In genomic region chr15:52731732-52732470, GRCh38 we compare ENCODE assay signal across 30 cellular contexts. TPM values are rescaled to one million over a fixed set of nuclear protein-coding genes. Genes with fewer than 3 reads are reported as not detected.
DNase-seq lines count a peak whose midpoint lies in the region; ATAC-seq and TF ChIP-seq lines count a peak whose summit lies in the region.
"Had no signal": no experiment of that assay in that cellular context is flagged by ENCODE, and none has a peak within 500 bp of the region (broad histone marks: within the 10 kb centered on the region; RNA-seq: fewer than 3 reads in every experiment).

No MANE protein-coding gene starts in this region.

- peaks cover 1% of the 10 kb centered on the region for H3K27me3 Mint-ChIP-seq in activated naive CD8-positive, alpha-beta T cell treated with anti-CD3 and anti-CD28 coated beads, Interleukin-2, amount 10 ng/mL, durations not matched to agents 7 days and 5 days
- H3K27me3 Mint-ChIP-seq in activated naive CD8-positive, alpha-beta T cell treated with anti-CD3 and anti-CD28 coated beads for 36 hours, result no peaks in the 10 kb centered on the region
- H3K27me3 Mint-ChIP-seq in T-cell, result no peaks in the 10 kb centered on the region
- H3K27me3 Mint-ChIP-seq: activated naive CD4-positive, alpha-beta T cell treated with anti-CD3 and anti-CD28 coated beads, Interleukin-2, amount 10 ng/mL, durations not matched to agents 7 days and 5 days had no signal

- H3K4me3 Mint-ChIP-seq in activated naive CD8-positive, alpha-beta T cell treated with anti-CD3 and anti-CD28 coated beads, Interleukin-2, amount 10 ng/mL, durations not matched to agents 7 days and 5 days, result no peak overlapping the region
- H3K4me3 Mint-ChIP-seq in activated naive CD8-positive, alpha-beta T cell treated with anti-CD3 and anti-CD28 coated beads for 36 hours, result no peak overlapping the region
- H3K4me3 Mint-ChIP-seq in T-cell, result no peak overlapping the region
- H3K4me3 Mint-ChIP-seq: activated naive CD4-positive, alpha-beta T cell treated with anti-CD3 and anti-CD28 coated beads, Interleukin-2, amount 10 ng/mL, durations not matched to agents 7 days and 5 days; activated T-cell treated with anti-CD3 and anti-CD28 coated beads, Interleukin-2, amount 50 U/mL, for 72 hours; mesothelial cell of epicardium; natural killer cell had no signal

- POLR2A ChIA-PET in activated naive CD8-positive, alpha-beta T cell treated with anti-CD3 and anti-CD28 coated beads, Interleukin-2, amount 10 ng/mL, durations not matched to agents 7 days and 5 days (lab: Charles Lee), result interaction anchor here (1.1 kb wide), 1 partner anchor 53 kb away, joined by 8 read pairs; the partner anchor contains the start of gene ATOSA
- POLR2A ChIA-PET in T-cell (lab: Charles Lee), result interaction anchor here in 1 of 2 donors (0.6 to 0.7 kb wide), 3 partner anchors 72 to 604 kb away, joined by 3 to 4 read pairs (median 4); no protein-coding TSS in a partner anchor

- no peak for DNase-seq in activated naive CD8-positive, alpha-beta T cell treated with anti-CD3 and anti-CD28 coated beads, Interleukin-2, amount 10 ng/mL, durations not matched to agents 7 days and 5 days
- DNase-seq in activated naive CD8-positive, alpha-beta T cell treated with anti-CD3 and anti-CD28 coated beads for 36 hours, result no peak
- DNase-seq in T-cell (no peak), fibroblast of gingiva (ENCODE audit: low read depth) (peak; percentile 17), smooth muscle cell (lab: John Stamatoyannopoulos, UW; ENCODE audit: unreplicated experiment) (no peak), amygdala (lab: John Stamatoyannopoulos, UW) (no peak), SW480 (ENCODE audit: low spot score) (no peak)
- DNase-seq: activated CD4-positive, alpha-beta T cell treated with anti-CD3 and anti-CD28 coated beads for 48 hours; activated naive CD4-positive, alpha-beta T cell treated with anti-CD3 and anti-CD28 coated beads, Interleukin-2, amount 10 ng/mL, durations not matched to agents 7 days and 5 days; activated T-cell treated with anti-CD3 and anti-CD28 coated beads, Interleukin-2, amount 50 U/mL, for 72 hours; AML-193; dorsolateral prefrontal cortex; GDM1; H7; left ventricle myocardium inferior; MG63; natural killer cell; NCI-H1417; NCI-H2081 treated with DMSO at 0.1 percent for 48 hours; NCI-H345; NCI-H774; stomach had no signal

- H2AFZ ChIP-seq in smooth muscle cell (ENCODE audit: low read depth), result no peak overlapping the region

- CTCF ChIA-PET in T-cell (lab: Charles Lee), result interaction anchor here (0.6 to 1.7 kb wide), 5 partner anchors 37 to 475 kb away, joined by 3 to 7 read pairs (median 3); no protein-coding TSS in a partner anchor

- WGBS in smooth muscle cell (ENCODE audit: low lambda C conversion rate), result 88% methylated on average over 2 of the region's 2 CpGs

- peaks cover 35% of the 10 kb centered on the region for H3K4me1 Mint-ChIP-seq in activated naive CD8-positive, alpha-beta T cell treated with anti-CD3 and anti-CD28 coated beads, Interleukin-2, amount 10 ng/mL, durations not matched to agents 7 days and 5 days
- H3K4me1 Mint-ChIP-seq in activated naive CD8-positive, alpha-beta T cell treated with anti-CD3 and anti-CD28 coated beads for 36 hours, result peaks cover 18% of the 10 kb centered on the region
- peaks cover 13 to 26% (median 24%) of the 10 kb centered on the region in 3 donors for H3K4me1 Mint-ChIP-seq in T-cell
- H3K4me1 Mint-ChIP-seq: mesothelial cell of epicardium had no signal

- H3K4me3 ChIP-seq in smooth muscle cell, result no peak overlapping the region
- H3K4me3 ChIP-seq: A549, dorsolateral prefrontal cortex, left ventricle myocardium inferior, MG63, skin epidermis, stomach, tibial nerve had no signal

- H3K79me2 ChIP-seq in smooth muscle cell (ENCODE audit: low read depth), result no peaks in the 10 kb centered on the region

- H3K36me3 ChIP-seq in smooth muscle cell (ENCODE audit: low read depth), result no peaks in the 10 kb centered on the region
- H3K36me3 ChIP-seq: left ventricle myocardium inferior, MG63, stomach, tibial nerve had no signal

- H3K9ac ChIP-seq in smooth muscle cell (ENCODE audit: low read depth), result no peak overlapping the region

- H3K27ac Mint-ChIP-seq in activated naive CD8-positive, alpha-beta T cell treated with anti-CD3 and anti-CD28 coated beads, Interleukin-2, amount 10 ng/mL, durations not matched to agents 7 days and 5 days, result peak overlapping the region; percentile 23
- H3K27ac Mint-ChIP-seq in activated naive CD8-positive, alpha-beta T cell treated with anti-CD3 and anti-CD28 coated beads for 36 hours, result no peak overlapping the region
- peak overlapping the region; percentile 6 to 90 for H3K27ac Mint-ChIP-seq in T-cell
- H3K27ac Mint-ChIP-seq: activated naive CD4-positive, alpha-beta T cell treated with anti-CD3 and anti-CD28 coated beads, Interleukin-2, amount 10 ng/mL, durations not matched to agents 7 days and 5 days; activated T-cell treated with anti-CD3 and anti-CD28 coated beads, Interleukin-2, amount 50 U/mL, for 72 hours; mesothelial cell of epicardium; natural killer cell had no signal

- no peaks in the 10 kb centered on the region for H3K9me3 ChIP-seq in smooth muscle cell (replicated peaks; ENCODE audit: low read depth)
- H3K9me3 ChIP-seq: A549, left ventricle myocardium inferior, MG63, stomach, tibial nerve had no signal

- no peaks in the 10 kb centered on the region for H3K4me1 ChIP-seq in smooth muscle cell (ENCODE audit: low read depth)

- H3K36me3 Mint-ChIP-seq in activated naive CD8-positive, alpha-beta T cell treated with anti-CD3 and anti-CD28 coated beads, Interleukin-2, amount 10 ng/mL, durations not matched to agents 7 days and 5 days, result no peaks in the 10 kb centered on the region
- H3K36me3 Mint-ChIP-seq in activated naive CD8-positive, alpha-beta T cell treated with anti-CD3 and anti-CD28 coated beads for 36 hours, result no peaks in the 10 kb centered on the region
- no peaks in the 10 kb centered on the region for H3K36me3 Mint-ChIP-seq in T-cell
- H3K36me3 Mint-ChIP-seq: activated naive CD4-positive, alpha-beta T cell treated with anti-CD3 and anti-CD28 coated beads, Interleukin-2, amount 10 ng/mL, durations not matched to agents 7 days and 5 days; mesothelial cell of epicardium; natural killer cell had no signal

- H4K20me1 ChIP-seq in smooth muscle cell (ENCODE audit: low read depth), result no peaks in the 10 kb centered on the region

- no peak for ATAC-seq in activated naive CD8-positive, alpha-beta T cell treated with anti-CD3 and anti-CD28 coated beads, Interleukin-2, amount 10 ng/mL, durations not matched to agents 7 days and 5 days (ENCODE audit: low read depth)
- no peak for ATAC-seq in T-cell (replicated peaks in 1 of 4)
- no peak for ATAC-seq in HG03571 (IDR thresholded peaks at IDR 0.05; ENCODE audit: unreplicated experiment)
- ATAC-seq: A549; activated T-cell treated with anti-CD3 and anti-CD28 coated beads, Interleukin-2, amount 50 U/mL, for 72 hours; natural killer cell had no signal

- H3F3A ChIP-seq in smooth muscle cell (ENCODE audit: low read depth), result peaks cover 4% of the 10 kb centered on the region

- TF ChIP-seq CTCF in smooth muscle cell (IDR thresholded peaks at IDR 0.05; ENCODE audit: borderline replicate concordance, insufficient read depth, poor library complexity, severe bottlenecking), result no peak

- no peak overlapping the region for H3K27ac ChIP-seq in smooth muscle cell (ENCODE audit: low read depth)
- H3K27ac ChIP-seq: A549, dorsolateral prefrontal cortex, left ventricle myocardium inferior, skin epidermis, stomach, tibial nerve had no signal

- H3K9me3 Mint-ChIP-seq in activated naive CD8-positive, alpha-beta T cell treated with anti-CD3 and anti-CD28 coated beads, Interleukin-2, amount 10 ng/mL, durations not matched to agents 7 days and 5 days, result no peaks in the 10 kb centered on the region
- H3K9me3 Mint-ChIP-seq in activated naive CD8-positive, alpha-beta T cell treated with anti-CD3 and anti-CD28 coated beads for 36 hours, result no peaks in the 10 kb centered on the region
- no peaks in the 10 kb centered on the region for H3K9me3 Mint-ChIP-seq in T-cell
- H3K9me3 Mint-ChIP-seq: activated naive CD4-positive, alpha-beta T cell treated with anti-CD3 and anti-CD28 coated beads, Interleukin-2, amount 10 ng/mL, durations not matched to agents 7 days and 5 days; activated T-cell treated with anti-CD3 and anti-CD28 coated beads, Interleukin-2, amount 50 U/mL, for 72 hours; mesothelial cell of epicardium; natural killer cell had no signal

- H3K4me2 ChIP-seq in smooth muscle cell, result no peak overlapping the region
- H3K4me2 ChIP-seq: A549 had no signal

- H3K27me3 ChIP-seq in smooth muscle cell (ENCODE audit: low read depth), result no peaks in the 10 kb centered on the region
- H3K27me3 ChIP-seq: MG63, stomach, tibial nerve had no signal

RNA-seq across cellular contexts. Expression of gene ATOSA, which starts 52.7 kb away (rescaled TPM):
- 10 to 100 TPM; 60.5 to 65.1 TPM for total RNA-seq in activated naive CD8-positive, alpha-beta T cell treated with anti-CD3 and anti-CD28 coated beads, Interleukin-2, amount 10 ng/mL, durations not matched to agents 7 days and 5 days
- total RNA-seq in activated naive CD8-positive, alpha-beta T cell treated with anti-CD3 and anti-CD28 coated beads for 36 hours, result 1 to 10 TPM; 9.7 to 9.8 TPM
- total RNA-seq in T-cell, result 100 to 1,000 TPM in 2 of 5 donors, 10 to 100 TPM in 3; 88.2 to 121 (median 96.1) TPM
- 45.0 and 45.1 TPM in 2 replicates for total RNA-seq in smooth muscle cell
- 10.3 and 12.3 TPM in 2 replicates for polyA plus RNA-seq in smooth muscle cell

RNA-seq across cellular contexts. Expression of gene ONECUT1, which starts 58.2 kb away (rescaled TPM):
- total RNA-seq in activated naive CD8-positive, alpha-beta T cell treated with anti-CD3 and anti-CD28 coated beads, Interleukin-2, amount 10 ng/mL, durations not matched to agents 7 days and 5 days, result not detected
- total RNA-seq in activated naive CD8-positive, alpha-beta T cell treated with anti-CD3 and anti-CD28 coated beads for 36 hours, result not detected
- total RNA-seq in T-cell (under 1 TPM in 1 of 5 donors, not detected in 4; 0.13 TPM), smooth muscle cell (0.99 and 2.5 TPM in 2 replicates)
- 0.61 TPM in 1 of 2 replicates, not detected in the other for polyA plus RNA-seq in smooth muscle cell
- total RNA-seq: activated T-cell treated with anti-CD3 and anti-CD28 coated beads, Interleukin-2, amount 50 U/mL, for 72 hours; glomerular endothelial cell; HT-29; left ventricle myocardium inferior; natural killer cell; T-helper 2 cell treated with Interferon-gamma antibody and Interleukin-4, amounts not matched to agents 100 ng/mL and 5 ng/mL, for 36 hours had no signal
- polyA plus RNA-seq: stomach had no signal
